ENCODE assay signal across 1 cellular context in genomic region chr11:119334173-119334930, GRCh38.
A peak's percentile ranks its signal among the peaks of the same experiment; 100 is the strongest.
TF ChIP-seq lines count a peak whose summit lies in the region.

Gene RNF26 (plus strand): TSS chr11:119334527. CDS start chr11:119335123, 596 bp downstream.

TF ChIP-seq in HepG2, 621 proteins besides CTCF, POLR2A, EP300 and RAD21 (continued from another document and continues in another):
- TF ChIP-seq SP5 (CRISPR knock-in tag; IDR thresholded peaks at IDR 0.05; ENCODE audit: borderline replicate concordance, low read depth) = no peak; the same call in 1 of the 2 replicates
- TF ChIP-seq POGK (CRISPR knock-in tag; conservative IDR thresholded peaks at IDR 0.05) = no peak; the same call in 1 of the 2 replicates
- TF ChIP-seq XRCC5 (optimal IDR thresholded peaks at IDR 0.05; ENCODE audit: low read length) = no peak
- peak; percentile 65 for TF ChIP-seq NR2F6 (IDR thresholded peaks at IDR 0.05)
- TF ChIP-seq NR2F6 (CRISPR knock-in tag; IDR thresholded peaks at IDR 0.05) = no peak
- peak; percentile 95 for TF ChIP-seq KDM5A (IDR thresholded peaks at IDR 0.05; ENCODE audit: borderline replicate concordance, low read length)
- TF ChIP-seq ZNF547 (CRISPR knock-in tag; IDR thresholded peaks at IDR 0.05) = no peak
- no peak for TF ChIP-seq FIP1L1 (IDR thresholded peaks at IDR 0.05; ENCODE audit: borderline replicate concordance, insufficient read depth, low read depth, low read length)
- TF ChIP-seq ARID5B (CRISPR knock-in tag; IDR thresholded peaks at IDR 0.05) = no peak; the same call in 1 of the 2 replicates
- TF ChIP-seq ZNF253 (CRISPR knock-in tag; IDR thresholded peaks at IDR 0.05; ENCODE audit: borderline replicate concordance) = no peak
- TF ChIP-seq UBTF (CRISPR knock-in tag; IDR thresholded peaks at IDR 0.05) = no peak; the same call in none of the 2 replicates
- peak; percentile 8; the same call in 1 of the 2 replicates for TF ChIP-seq BRF2 (CRISPR knock-in tag; IDR thresholded peaks at IDR 0.05)
- no peak for TF ChIP-seq ZNF644 (CRISPR knock-in tag; IDR thresholded peaks at IDR 0.05; ENCODE audit: low read depth)
- TF ChIP-seq TP53 (CRISPR knock-in tag; conservative IDR thresholded peaks at IDR 0.05) = no peak
- no peak for TF ChIP-seq ZNF639 (CRISPR knock-in tag; conservative IDR thresholded peaks at IDR 0.05)
- no peak for TF ChIP-seq ZNF564 (CRISPR knock-in tag; IDR thresholded peaks at IDR 0.05)
- no peak for TF ChIP-seq ZNF263 (CRISPR knock-in tag; IDR thresholded peaks at IDR 0.05)
- no peak for TF ChIP-seq PAXIP1 (CRISPR knock-in tag; conservative IDR thresholded peaks at IDR 0.05)
- TF ChIP-seq ZNF451 (CRISPR knock-in tag; IDR thresholded peaks at IDR 0.05) = no peak
- TF ChIP-seq ZNF609 (CRISPR knock-in tag; IDR thresholded peaks at IDR 0.05; ENCODE audit: borderline replicate concordance) = no peak
- TF ChIP-seq TIGD3 (CRISPR knock-in tag; IDR thresholded peaks at IDR 0.05; ENCODE audit: borderline replicate concordance) = no peak; the same call in 1 of the 2 replicates
- no peak for TF ChIP-seq FOXP1 (IDR thresholded peaks at IDR 0.05)
- TF ChIP-seq FOXP1 (CRISPR knock-in tag; IDR thresholded peaks at IDR 0.05) = no peak
- TF ChIP-seq AHDC1 (CRISPR knock-in tag; IDR thresholded peaks at IDR 0.05; ENCODE audit: borderline replicate concordance) = no peak
